ENCODE assay signal across 1 cellular context in the genomic region with DNA sequence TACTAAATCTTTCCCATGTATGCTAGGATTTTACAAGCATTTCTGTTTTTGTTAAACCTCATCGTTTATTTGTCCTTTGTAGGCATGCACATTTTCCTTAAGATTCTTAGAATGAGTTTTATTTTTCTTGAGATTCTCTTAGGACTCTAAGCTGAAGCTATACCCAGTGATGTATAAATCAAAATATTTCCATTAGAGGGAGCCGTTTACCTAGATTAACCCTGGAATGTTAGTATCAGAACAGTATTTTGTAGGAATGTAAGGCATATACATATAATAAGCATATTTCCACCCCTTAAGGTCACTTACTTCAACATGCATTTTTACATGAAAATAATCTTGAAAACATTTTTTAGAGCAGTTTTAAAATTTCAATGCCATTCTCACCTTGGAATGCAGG.
TF ChIP-seq lines count a peak whose summit lies in the region.

No MANE protein-coding gene starts in this region.

TF ChIP-seq in GM23338, 12 proteins besides CTCF, POLR2A, EP300 and RAD21 (continued from another document):
- TF ChIP-seq, protein P1, sequence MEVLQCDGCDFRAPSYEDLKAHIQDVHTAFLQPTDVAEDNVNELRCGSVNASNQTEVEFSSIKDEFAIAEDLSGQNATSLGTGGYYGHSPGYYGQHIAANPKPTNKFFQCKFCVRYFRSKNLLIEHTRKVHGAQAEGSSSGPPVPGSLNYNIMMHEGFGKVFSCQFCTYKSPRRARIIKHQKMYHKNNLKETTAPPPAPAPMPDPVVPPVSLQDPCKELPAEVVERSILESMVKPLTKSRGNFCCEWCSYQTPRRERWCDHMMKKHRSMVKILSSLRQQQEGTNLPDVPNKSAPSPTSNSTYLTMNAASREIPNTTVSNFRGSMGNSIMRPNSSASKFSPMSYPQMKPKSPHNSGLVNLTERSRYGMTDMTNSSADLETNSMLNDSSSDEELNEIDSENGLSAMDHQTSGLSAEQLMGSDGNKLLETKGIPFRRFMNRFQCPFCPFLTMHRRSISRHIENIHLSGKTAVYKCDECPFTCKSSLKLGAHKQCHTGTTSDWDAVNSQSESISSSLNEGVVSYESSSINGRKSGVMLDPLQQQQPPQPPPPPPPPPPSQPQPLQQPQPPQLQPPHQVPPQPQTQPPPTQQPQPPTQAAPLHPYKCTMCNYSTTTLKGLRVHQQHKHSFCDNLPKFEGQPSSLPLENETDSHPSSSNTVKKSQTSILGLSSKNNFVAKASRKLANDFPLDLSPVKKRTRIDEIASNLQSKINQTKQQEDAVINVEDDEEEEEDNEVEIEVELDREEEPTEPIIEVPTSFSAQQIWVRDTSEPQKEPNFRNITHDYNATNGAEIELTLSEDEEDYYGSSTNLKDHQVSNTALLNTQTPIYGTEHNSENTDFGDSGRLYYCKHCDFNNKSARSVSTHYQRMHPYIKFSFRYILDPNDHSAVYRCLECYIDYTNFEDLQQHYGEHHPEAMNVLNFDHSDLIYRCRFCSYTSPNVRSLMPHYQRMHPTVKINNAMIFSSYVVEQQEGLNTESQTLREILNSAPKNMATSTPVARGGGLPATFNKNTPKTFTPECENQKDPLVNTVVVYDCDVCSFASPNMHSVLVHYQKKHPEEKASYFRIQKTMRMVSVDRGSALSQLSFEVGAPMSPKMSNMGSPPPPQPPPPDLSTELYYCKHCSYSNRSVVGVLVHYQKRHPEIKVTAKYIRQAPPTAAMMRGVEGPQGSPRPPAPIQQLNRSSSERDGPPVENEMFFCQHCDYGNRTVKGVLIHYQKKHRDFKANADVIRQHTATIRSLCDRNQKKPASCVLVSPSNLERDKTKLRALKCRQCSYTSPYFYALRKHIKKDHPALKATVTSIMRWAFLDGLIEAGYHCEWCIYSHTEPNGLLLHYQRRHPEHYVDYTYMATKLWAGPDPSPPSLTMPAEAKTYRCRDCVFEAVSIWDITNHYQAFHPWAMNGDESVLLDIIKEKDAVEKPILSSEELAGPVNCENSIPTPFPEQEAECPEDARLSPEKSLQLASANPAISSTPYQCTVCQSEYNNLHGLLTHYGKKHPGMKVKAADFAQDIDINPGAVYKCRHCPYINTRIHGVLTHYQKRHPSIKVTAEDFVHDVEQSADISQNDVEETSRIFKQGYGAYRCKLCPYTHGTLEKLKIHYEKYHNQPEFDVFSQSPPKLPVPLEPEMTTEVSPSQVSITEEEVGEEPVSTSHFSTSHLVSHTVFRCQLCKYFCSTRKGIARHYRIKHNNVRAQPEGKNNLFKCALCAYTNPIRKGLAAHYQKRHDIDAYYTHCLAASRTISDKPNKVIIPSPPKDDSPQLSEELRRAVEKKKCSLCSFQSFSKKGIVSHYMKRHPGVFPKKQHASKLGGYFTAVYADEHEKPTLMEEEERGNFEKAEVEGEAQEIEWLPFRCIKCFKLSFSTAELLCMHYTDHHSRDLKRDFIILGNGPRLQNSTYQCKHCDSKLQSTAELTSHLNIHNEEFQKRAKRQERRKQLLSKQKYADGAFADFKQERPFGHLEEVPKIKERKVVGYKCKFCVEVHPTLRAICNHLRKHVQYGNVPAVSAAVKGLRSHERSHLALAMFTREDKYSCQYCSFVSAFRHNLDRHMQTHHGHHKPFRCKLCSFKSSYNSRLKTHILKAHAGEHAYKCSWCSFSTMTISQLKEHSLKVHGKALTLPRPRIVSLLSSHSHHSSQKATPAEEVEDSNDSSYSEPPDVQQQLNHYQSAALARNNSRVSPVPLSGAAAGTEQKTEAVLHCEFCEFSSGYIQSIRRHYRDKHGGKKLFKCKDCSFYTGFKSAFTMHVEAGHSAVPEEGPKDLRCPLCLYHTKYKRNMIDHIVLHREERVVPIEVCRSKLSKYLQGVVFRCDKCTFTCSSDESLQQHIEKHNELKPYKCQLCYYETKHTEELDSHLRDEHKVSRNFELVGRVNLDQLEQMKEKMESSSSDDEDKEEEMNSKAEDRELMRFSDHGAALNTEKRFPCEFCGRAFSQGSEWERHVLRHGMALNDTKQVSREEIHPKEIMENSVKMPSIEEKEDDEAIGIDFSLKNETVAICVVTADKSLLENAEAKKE (CRISPR knock-in tag; IDR thresholded peaks at IDR 0.05): no peak
- TF ChIP-seq, protein P2, sequence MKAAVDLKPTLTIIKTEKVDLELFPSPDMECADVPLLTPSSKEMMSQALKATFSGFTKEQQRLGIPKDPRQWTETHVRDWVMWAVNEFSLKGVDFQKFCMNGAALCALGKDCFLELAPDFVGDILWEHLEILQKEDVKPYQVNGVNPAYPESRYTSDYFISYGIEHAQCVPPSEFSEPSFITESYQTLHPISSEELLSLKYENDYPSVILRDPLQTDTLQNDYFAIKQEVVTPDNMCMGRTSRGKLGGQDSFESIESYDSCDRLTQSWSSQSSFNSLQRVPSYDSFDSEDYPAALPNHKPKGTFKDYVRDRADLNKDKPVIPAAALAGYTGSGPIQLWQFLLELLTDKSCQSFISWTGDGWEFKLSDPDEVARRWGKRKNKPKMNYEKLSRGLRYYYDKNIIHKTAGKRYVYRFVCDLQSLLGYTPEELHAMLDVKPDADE (IDR thresholded peaks at IDR 0.05): no peak
- TF ChIP-seq ZNF331 (CRISPR knock-in tag; IDR thresholded peaks at IDR 0.05; ENCODE audit: low read depth) (no peak), CREB1 (CRISPR knock-in tag; IDR thresholded peaks at IDR 0.05; ENCODE audit: low read depth) (no peak), POLR2AphosphoS5 (IDR thresholded peaks at IDR 0.05; ENCODE audit: low read depth) (no peak)
- TF ChIP-seq, protein P3, sequence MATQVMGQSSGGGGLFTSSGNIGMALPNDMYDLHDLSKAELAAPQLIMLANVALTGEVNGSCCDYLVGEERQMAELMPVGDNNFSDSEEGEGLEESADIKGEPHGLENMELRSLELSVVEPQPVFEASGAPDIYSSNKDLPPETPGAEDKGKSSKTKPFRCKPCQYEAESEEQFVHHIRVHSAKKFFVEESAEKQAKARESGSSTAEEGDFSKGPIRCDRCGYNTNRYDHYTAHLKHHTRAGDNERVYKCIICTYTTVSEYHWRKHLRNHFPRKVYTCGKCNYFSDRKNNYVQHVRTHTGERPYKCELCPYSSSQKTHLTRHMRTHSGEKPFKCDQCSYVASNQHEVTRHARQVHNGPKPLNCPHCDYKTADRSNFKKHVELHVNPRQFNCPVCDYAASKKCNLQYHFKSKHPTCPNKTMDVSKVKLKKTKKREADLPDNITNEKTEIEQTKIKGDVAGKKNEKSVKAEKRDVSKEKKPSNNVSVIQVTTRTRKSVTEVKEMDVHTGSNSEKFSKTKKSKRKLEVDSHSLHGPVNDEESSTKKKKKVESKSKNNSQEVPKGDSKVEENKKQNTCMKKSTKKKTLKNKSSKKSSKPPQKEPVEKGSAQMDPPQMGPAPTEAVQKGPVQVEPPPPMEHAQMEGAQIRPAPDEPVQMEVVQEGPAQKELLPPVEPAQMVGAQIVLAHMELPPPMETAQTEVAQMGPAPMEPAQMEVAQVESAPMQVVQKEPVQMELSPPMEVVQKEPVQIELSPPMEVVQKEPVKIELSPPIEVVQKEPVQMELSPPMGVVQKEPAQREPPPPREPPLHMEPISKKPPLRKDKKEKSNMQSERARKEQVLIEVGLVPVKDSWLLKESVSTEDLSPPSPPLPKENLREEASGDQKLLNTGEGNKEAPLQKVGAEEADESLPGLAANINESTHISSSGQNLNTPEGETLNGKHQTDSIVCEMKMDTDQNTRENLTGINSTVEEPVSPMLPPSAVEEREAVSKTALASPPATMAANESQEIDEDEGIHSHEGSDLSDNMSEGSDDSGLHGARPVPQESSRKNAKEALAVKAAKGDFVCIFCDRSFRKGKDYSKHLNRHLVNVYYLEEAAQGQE (IDR thresholded peaks at IDR 0.05; ENCODE audit: unreplicated experiment): no peak
